ENCODE assay signal across 11 cellular contexts in genomic region chr7:26466007-26466406, GRCh38.
"Had no signal": no experiment of that assay in that cellular context is flagged by ENCODE, and none has a peak within 500 bp of the region (broad histone marks: within the 10 kb centered on the region; RNA-seq: fewer than 3 reads in every experiment).

No MANE protein-coding gene starts in this region.

- ATAC-seq: GM23338, HCT116 had no signal

- H3K9ac ChIP-seq: GM23248 had no signal

- H3K36me3 ChIP-seq: HAP-1 had no signal

- FAIRE-seq: H1, H54 had no signal

- H2AFZ ChIP-seq: GM23248, GM23338 had no signal

- H3K4me1 ChIP-seq: HAP-1 had no signal

- H3K27ac ChIP-seq: GM23248 had no signal

- H3K9me3 ChIP-seq: HAP-1 had no signal

- H3K4me3 ChIP-seq: GM23248, GM23338, HAP-1 had no signal

- H3K4me2 ChIP-seq: GM23338 had no signal

- DNase-seq: GM23248, GOT3, H7, H9, HCEC 1CT, HFFc6 had no signal
